In the genomic region with DNA sequence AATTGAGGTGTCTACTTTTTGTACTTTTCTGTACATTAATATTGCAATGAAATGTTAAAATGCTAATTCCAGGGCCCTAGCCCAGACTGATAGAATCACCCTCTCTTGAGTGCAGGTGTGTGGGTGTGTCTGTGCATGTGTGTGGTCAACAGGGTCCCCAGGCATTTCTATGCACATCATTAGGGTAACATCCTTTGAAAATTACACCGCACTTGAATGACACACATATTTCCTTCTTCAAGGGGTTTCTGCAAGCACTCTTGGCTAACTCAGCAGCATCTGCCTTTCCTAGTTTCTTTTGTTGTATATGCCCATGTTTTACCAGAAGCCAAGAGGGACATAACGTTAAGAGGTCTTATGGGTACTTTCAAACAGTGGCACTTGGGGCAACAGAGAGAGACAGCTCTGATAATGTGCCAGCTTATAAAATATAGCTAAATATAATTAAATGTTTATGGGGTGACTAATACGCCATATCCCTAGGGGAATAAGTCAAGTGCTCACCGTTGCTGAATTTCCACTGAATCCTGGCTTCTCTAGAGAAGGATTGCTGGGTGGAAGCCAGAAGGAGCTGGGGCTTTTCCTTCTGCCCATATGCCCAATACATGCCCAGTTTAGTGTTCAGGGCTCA, we compare ENCODE assay signal across 24 cellular contexts. TPM values are rescaled to one million over a fixed set of nuclear protein-coding genes. Genes with fewer than 3 reads are reported as not detected.
DNase-seq lines count a peak whose midpoint lies in the region; ATAC-seq, FAIRE-seq and TF ChIP-seq lines count a peak whose summit lies in the region.
"Had no signal": no experiment of that assay in that cellular context is flagged by ENCODE, and none has a peak within 500 bp of the region (broad histone marks: within the 10 kb centered on the region; RNA-seq: fewer than 3 reads in every experiment).

No MANE protein-coding gene starts in this region.

- H4K5ac ChIP-seq in IMR-90 (ENCODE audit: low read depth, low read length): no peak overlapping the region

- H3K27me3 ChIP-seq in IMR-90 (ENCODE audit: control insufficient read depth, insufficient read depth, low read length): no peaks in the 10 kb centered on the region
- H3K27me3 ChIP-seq in prostate gland (replicated peaks; ENCODE audit: insufficient read depth): no peaks in the 10 kb centered on the region
- no peaks in the 10 kb centered on the region for H3K27me3 ChIP-seq in pancreas
- H3K27me3 ChIP-seq: dorsolateral prefrontal cortex, left lung, suprapubic skin had no signal

- H3K9me3 ChIP-seq in IMR-90 (ENCODE audit: control insufficient read depth, insufficient read depth, low read length): peaks cover 3% of the 10 kb centered on the region; the same call in 1 of the 2 replicates
- no peaks in the 10 kb centered on the region for H3K9me3 ChIP-seq in prostate gland
- no peaks in the 10 kb centered on the region for H3K9me3 ChIP-seq in pancreas
- H3K9me3 ChIP-seq: SK-N-SH, suprapubic skin had no signal

- ATAC-seq in IMR-90 (ENCODE audit: low read depth): no peak
- ATAC-seq in pancreas: no peak
- no peak for ATAC-seq in activated CD8-positive, alpha-beta T cell treated with anti-CD3 and anti-CD28 coated beads, Interleukin-2, amount 10 ng/mL, durations not matched to agents 7 days and 5 days
- ATAC-seq: left lung had no signal

- WGBS in IMR-90 (ENCODE audit: extremely low coverage in 2 of 2, insufficient read length in 1 of 2), 2 experiments: no CpG with 5 or more reads among the region's 4 CpGs
- 32% methylated on average over 4 of the region's 4 CpGs for WGBS in prostate gland
- WGBS in pancreas, 2 donors: 88 to 89% methylated on average over 4 of the region's 4 CpGs

- CTCF ChIA-PET in IMR-90 (lab: Yijun Ruan, JAX): interaction anchor here (0.6 kb wide), 1 partner anchor 184 kb away, joined by 3 read pairs; no protein-coding TSS in a partner anchor
- CTCF ChIA-PET in activated CD8-positive, alpha-beta T cell treated with anti-CD3 and anti-CD28 coated beads, Interleukin-2, amount 10 ng/mL, durations not matched to agents 7 days and 5 days (lab: Charles Lee): interaction anchor here (1.2 kb wide), 1 partner anchor 147 kb away, joined by 3 read pairs; no protein-coding TSS in a partner anchor

- no peak overlapping the region for H3K56ac ChIP-seq in IMR-90 (ENCODE audit: extremely low read depth, insufficient read depth, low read length)

- H3K9me1 ChIP-seq in IMR-90 (ENCODE audit: insufficient read depth, low read length): peaks cover 6% of the 10 kb centered on the region

- H4K91ac ChIP-seq in IMR-90 (ENCODE audit: insufficient read depth, low read depth, low read length): no peak overlapping the region

- POLR2A ChIA-PET in IMR-90 (lab: Charles Lee; ENCODE audit: unreplicated experiment): no interaction called here
- POLR2A ChIA-PET in activated CD8-positive, alpha-beta T cell treated with anti-CD3 and anti-CD28 coated beads, Interleukin-2, amount 10 ng/mL, durations not matched to agents 7 days and 5 days (lab: Charles Lee): no interaction called here

- no peak overlapping the region for H2AK9ac ChIP-seq in IMR-90 (replicated peaks; ENCODE audit: low read depth, low read length, poor library complexity)

- FAIRE-seq in pancreas (lab: Jason Lieb, UNC): no peak
- FAIRE-seq: astrocyte, frontal cortex had no signal

- H3K14ac ChIP-seq in IMR-90 (replicated peaks; ENCODE audit: low read depth, low read length): no peak overlapping the region

- BruUV-seq in IMR-90 (replicated peaks; lab: Mats Ljungman, UMichigan): no TSS peak

- H2BK5ac ChIP-seq in IMR-90 (ENCODE audit: low read depth, low read length, poor library complexity, severe bottlenecking): no peak overlapping the region

- H3K4me3 ChIP-seq in IMR-90 (ENCODE audit: insufficient read depth, low read depth, low read length): no peak overlapping the region
- H3K4me3 ChIP-seq in prostate gland: no peak overlapping the region
- no peak overlapping the region for H3K4me3 ChIP-seq in pancreas
- H3K4me3 ChIP-seq: dorsolateral prefrontal cortex, left lung, suprapubic skin had no signal

- H3K27me3 Mint-ChIP-seq in endothelial cell (ENCODE audit: unreplicated experiment): no peaks in the 10 kb centered on the region
- no peaks in the 10 kb centered on the region for H3K27me3 Mint-ChIP-seq in activated CD8-positive, alpha-beta T cell treated with anti-CD3 and anti-CD28 coated beads, Interleukin-2, amount 10 ng/mL, durations not matched to agents 7 days and 5 days (ENCODE audit: low read depth)

- no peak overlapping the region for H3K9ac ChIP-seq in IMR-90 (ENCODE audit: low read depth, low read length)
- H3K9ac ChIP-seq: SK-N-SH had no signal

- intact Hi-C loops in IMR-90 (cut with micrococcal nuclease) (no loop called here), prostate gland (cut with DNase I) (no loop called here), pancreas (cut with DNase I) (no loop called here)

- no peak overlapping the region for H3K23ac ChIP-seq in IMR-90 (ENCODE audit: low read depth, low read length)

- no peak overlapping the region for H3K4me3 Mint-ChIP-seq in endothelial cell (ENCODE audit: unreplicated experiment)
- no peak overlapping the region for H3K4me3 Mint-ChIP-seq in activated CD8-positive, alpha-beta T cell treated with anti-CD3 and anti-CD28 coated beads, Interleukin-2, amount 10 ng/mL, durations not matched to agents 7 days and 5 days
- H3K4me3 Mint-ChIP-seq: activated naive CD8-positive, alpha-beta T cell treated with anti-CD3 and anti-CD28 coated beads for 36 hours; CD8-positive, alpha-beta memory T cell; nephron progenitor cell had no signal

- H3K36me3 Mint-ChIP-seq in endothelial cell (ENCODE audit: low read depth, unreplicated experiment): no peaks in the 10 kb centered on the region
- H3K36me3 Mint-ChIP-seq in activated CD8-positive, alpha-beta T cell treated with anti-CD3 and anti-CD28 coated beads, Interleukin-2, amount 10 ng/mL, durations not matched to agents 7 days and 5 days (ENCODE audit: low read depth): no peaks in the 10 kb centered on the region
- H3K36me3 Mint-ChIP-seq: activated naive CD8-positive, alpha-beta T cell treated with anti-CD3 and anti-CD28 coated beads for 36 hours had no signal

- TF ChIP-seq CTCF in IMR-90 (conservative IDR thresholded peaks at IDR 0.05; ENCODE audit: low read depth, low read length): no peak
- TF ChIP-seq CTCF in prostate gland (IDR thresholded peaks at IDR 0.05): no peak
- no peak for TF ChIP-seq CTCF in pancreas (IDR thresholded peaks at IDR 0.05)
- no peak for TF ChIP-seq CTCF in endothelial cell (IDR thresholded peaks at IDR 0.05; ENCODE audit: unreplicated experiment)

- dilution Hi-C loops in IMR-90 (cut with HindIII; ENCODE audit: low sequenced_read_pairs, unreplicated experiment): no loop called here

- H3K4ac ChIP-seq in IMR-90 (ENCODE audit: low read depth, low read length): peak overlapping the region; percentile 22; the same call in 1 of the 2 replicates

- H2AFZ ChIP-seq in IMR-90 (replicated peaks; ENCODE audit: low read length, poor library complexity): no peak overlapping the region

- no peak overlapping the region for H2BK120ac ChIP-seq in IMR-90 (ENCODE audit: low read depth, low read length)

- no peaks in the 10 kb centered on the region for H3K9me3 Mint-ChIP-seq in endothelial cell (ENCODE audit: unreplicated experiment)
- H3K9me3 Mint-ChIP-seq in activated CD8-positive, alpha-beta T cell treated with anti-CD3 and anti-CD28 coated beads, Interleukin-2, amount 10 ng/mL, durations not matched to agents 7 days and 5 days (ENCODE audit: insufficient read depth): no peaks in the 10 kb centered on the region

- no peaks in the 10 kb centered on the region for H4K20me1 ChIP-seq in IMR-90 (ENCODE audit: insufficient read depth, low read length)

- no peak for TF ChIP-seq RAD21 in IMR-90 (IDR thresholded peaks at IDR 0.05; ENCODE audit: low read length)

- H3K4me1 Mint-ChIP-seq in endothelial cell (ENCODE audit: unreplicated experiment): peaks cover 4% of the 10 kb centered on the region
- peaks cover 4% of the 10 kb centered on the region for H3K4me1 Mint-ChIP-seq in activated CD8-positive, alpha-beta T cell treated with anti-CD3 and anti-CD28 coated beads, Interleukin-2, amount 10 ng/mL, durations not matched to agents 7 days and 5 days (ENCODE audit: low read depth)
- H3K4me1 Mint-ChIP-seq: CD8-positive, alpha-beta memory T cell had no signal

- in situ Hi-C loops in IMR-90 (cut with MboI; ENCODE audit: low sequenced_read_pairs) (no loop called here), ACHN (cut with HindIII; ENCODE audit: low pct_ligation_motif_present, low pct_unique_long_range_greater_than_20kb, low sequenced_read_pairs) (no loop called here)

- H3K4me1 ChIP-seq in IMR-90 (ENCODE audit: control insufficient read depth, insufficient read depth, low read length): no peaks in the 10 kb centered on the region
- no peaks in the 10 kb centered on the region for H3K4me1 ChIP-seq in prostate gland (replicated peaks)
- H3K4me1 ChIP-seq in pancreas: no peaks in the 10 kb centered on the region
- H3K4me1 ChIP-seq: left lung had no signal

- H2AK5ac ChIP-seq in IMR-90 (ENCODE audit: low read depth, low read length): no peak overlapping the region

- TF ChIP-seq POLR2A in IMR-90 (IDR thresholded peaks at IDR 0.05; ENCODE audit: low read depth, low read length): no peak
- no peak for TF ChIP-seq POLR2A in prostate gland (IDR thresholded peaks at IDR 0.05)

- H3K4me2 ChIP-seq in IMR-90 (ENCODE audit: low read depth, low read length): no peak overlapping the region
- H3K4me2 ChIP-seq: SK-N-SH had no signal

- no peak overlapping the region for H4K8ac ChIP-seq in IMR-90 (ENCODE audit: low read depth in 2 of 2, low read length in 2 of 2)

- DNase-seq in DMS153 (lab: John Stamatoyannopoulos, UW): peak; percentile 4
- no peak for DNase-seq in IMR-90
- peak; percentile 21 for DNase-seq in NCI-H69 (lab: John Stamatoyannopoulos, UW)
- DNase-seq in prostate gland (ENCODE audit: low spot score): peak; percentile 16
- no peak for DNase-seq in ACHN
- no peak for DNase-seq in pancreas
- DNase-seq in endothelial cell (ENCODE audit: low spot score): no peak
- no peak for DNase-seq in activated CD8-positive, alpha-beta T cell treated with anti-CD3 and anti-CD28 coated beads, Interleukin-2, amount 10 ng/mL, durations not matched to agents 7 days and 5 days
- DNase-seq: activated CD8-positive, alpha-beta memory T cell treated with anti-CD3 and anti-CD28 coated beads, Interleukin-2, amount 50 U/mL, for 48 hours; activated naive CD8-positive, alpha-beta T cell treated with anti-CD3 and anti-CD28 coated beads for 36 hours; CD8-positive, alpha-beta memory T cell; dorsolateral prefrontal cortex; hippocampal formation; left lung; midbrain; NCI-H2081; NCI-H510A treated with DMSO at 0.1 percent for 48 hours; nephron progenitor cell; SK-N-SH had no signal

- 0 out of 2 replicates have a peak overlapping the region, but pooled peaks have one; percentile 47 for H3K18ac ChIP-seq in IMR-90 (ENCODE audit: low read depth, low read length)

- no peak overlapping the region for H2BK15ac ChIP-seq in IMR-90 (ENCODE audit: low read depth, low read length)

- no peak overlapping the region for H3K27ac Mint-ChIP-seq in endothelial cell (ENCODE audit: unreplicated experiment)
- H3K27ac Mint-ChIP-seq in activated CD8-positive, alpha-beta T cell treated with anti-CD3 and anti-CD28 coated beads, Interleukin-2, amount 10 ng/mL, durations not matched to agents 7 days and 5 days: no peak overlapping the region
- H3K27ac Mint-ChIP-seq: activated naive CD8-positive, alpha-beta T cell treated with anti-CD3 and anti-CD28 coated beads for 36 hours; activated T-helper 2 cell treated with anti-CD3 and anti-CD28 coated beads, Interferon-gamma antibody, Interleukin-2, Interleukin-4, amounts not matched to agents 10 μg/mL and 5 μg/mL and 100 μg/mL, durations not matched to agents 14 hours and 24 hours and 36 hours had no signal

- peak overlapping the region; percentile 8; the same call in 1 of the 2 replicates for H2BK20ac ChIP-seq in IMR-90 (ENCODE audit: low read depth, low read length)

- no peaks in the 10 kb centered on the region for H3K36me3 ChIP-seq in IMR-90 (ENCODE audit: control insufficient read depth, insufficient read depth, low read length)
- H3K36me3 ChIP-seq in prostate gland: no peaks in the 10 kb centered on the region
- no peaks in the 10 kb centered on the region for H3K36me3 ChIP-seq in pancreas
- H3K36me3 ChIP-seq: left lung, suprapubic skin had no signal

- H3K79me1 ChIP-seq in IMR-90 (ENCODE audit: low read depth in 1 of 2, low read length in 2 of 2): no peaks in the 10 kb centered on the region

- H3K27ac ChIP-seq in IMR-90 (ENCODE audit: insufficient read depth, low read length) (no peak overlapping the region), prostate gland (no peak overlapping the region), pancreas (no peak overlapping the region)
- H3K27ac ChIP-seq: dorsolateral prefrontal cortex, left lung, RWPE1, suprapubic skin had no signal

RNA-seq across cellular contexts. Expression of a gene that starts 54.5 kb away (rescaled TPM):
- 69.2 and 87.8 TPM in 2 replicates for total RNA-seq in IMR-90 (2012; rRNA removed)
- polyA plus RNA-seq in IMR-90 (2012; rRNA removed): 55.9 and 62.8 TPM in 2 replicates
- polyA plus RNA-seq in IMR-90 (2012; cell fraction: cytosol; rRNA removed): 35.1 and 74.2 TPM in 2 replicates
- polyA plus RNA-seq in IMR-90 (2012; cell fraction: nucleus; rRNA removed; ENCODE audit: low replicate concordance): 87.7 and 98.9 TPM in 2 replicates
- 100 to 1,000 TPM; 119 to 186 TPM for total RNA-seq in prostate gland
- 100 to 1,000 TPM in 1 of 6 donors, 10 to 100 TPM in 5; 57.8 to 104 (median 80.5) TPM for total RNA-seq in pancreas
- 10 to 100 TPM; 32.7 to 35.8 TPM for polyA plus RNA-seq in pancreas
- total RNA-seq in endothelial cell (ENCODE audit: unreplicated experiment): 25.1 TPM
- total RNA-seq in activated CD8-positive, alpha-beta T cell treated with anti-CD3 and anti-CD28 coated beads, Interleukin-2, amount 10 ng/mL, durations not matched to agents 7 days and 5 days: 10 to 100 TPM; 14.7 to 17.1 TPM

Comparison
In these comparisons a context has a peak if more than half of its experiments do, and no peak if none do; other contexts are left out.
1. DNase-seq: peak in DMS153 (single experiment), NCI-H69 (single experiment) and prostate gland (single experiment); none in IMR-90 (single experiment), ACHN (single experiment), pancreas (0 of 6), endothelial cell (single experiment) and activated CD8-positive, alpha-beta T cell treated with anti-CD3 and anti-CD28 coated beads, Interleukin-2, amount 10 ng/mL, durations not matched to agents 7 days and 5 days (single experiment).